11 cellular contexts compared by ENCODE assay signal in the genomic region with DNA sequence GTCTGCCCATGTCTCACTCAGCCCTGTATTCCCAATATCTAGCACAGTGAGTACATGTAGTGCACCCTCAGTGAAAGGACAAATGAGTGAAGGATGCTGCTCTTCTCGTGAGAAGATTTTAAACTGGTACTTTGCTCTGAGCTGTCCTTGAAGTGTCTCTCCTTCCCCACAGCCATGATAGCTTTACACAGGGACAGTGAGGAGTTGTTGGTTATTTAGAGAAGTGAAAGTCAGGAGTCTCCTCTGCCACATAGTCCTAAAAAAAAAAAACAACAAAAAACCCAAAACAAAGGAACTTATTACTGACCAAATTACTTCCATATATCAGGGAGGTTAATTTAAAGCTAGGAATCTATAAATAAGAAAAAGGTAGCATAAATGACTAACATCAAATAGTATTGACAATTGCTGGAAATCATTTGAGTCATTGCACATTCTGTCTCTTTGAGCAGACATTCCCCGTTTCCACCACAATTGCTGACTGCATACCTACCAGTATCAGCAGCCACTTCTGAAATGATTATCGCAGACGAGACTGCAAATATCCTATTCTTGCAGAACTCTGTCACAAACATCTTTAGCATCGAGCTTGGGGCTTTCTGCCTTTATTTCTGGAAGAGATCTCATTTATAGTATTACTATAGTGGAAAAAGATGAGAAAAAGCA.
DNase-seq lines count a peak whose midpoint lies in the region; ATAC-seq and TF ChIP-seq lines count a peak whose summit lies in the region.
"Had no signal": no experiment of that assay in that cellular context is flagged by ENCODE, and none has a peak within 500 bp of the region (broad histone marks: within the 10 kb centered on the region; RNA-seq: fewer than 3 reads in every experiment).

No MANE protein-coding gene starts in this region.

- no peaks in the 10 kb centered on the region for H3K27me3 ChIP-seq in GM06990 (replicated peaks; ENCODE audit: control insufficient read depth, insufficient read depth, low read length)
- H3K27me3 ChIP-seq: SJSA1 had no signal

- H3K9me3 Mint-ChIP-seq in naive B cell: peaks cover 0 to 10% (median 4%) of the 10 kb centered on the region in 7 donors

- H3K4me3 Mint-ChIP-seq in naive B cell: peak overlapping the region in 6 of 8 donors; percentile 22 to 77 (median 38)
- H3K4me3 Mint-ChIP-seq: central memory CD8-positive, alpha-beta T cell had no signal

- H3K27me3 Mint-ChIP-seq in naive B cell: no peaks in the 10 kb centered on the region
- H3K27me3 Mint-ChIP-seq: central memory CD8-positive, alpha-beta T cell had no signal

- DNase-seq in GM06990 (ENCODE audit: extremely low read depth, insufficient read length) (peak; percentile 66), SIG-M5 treated with dmso at 0.1 percent for 504 hours (lab: John Stamatoyannopoulos, UW; ENCODE audit: unreplicated experiment) (peak; percentile 73), naive B cell (no peak), iPS-NIHi11 (ENCODE audit: low spot score) (no peak), NCI-H2227 treated with DMSO at 0.1 percent for 48 hours (lab: John Stamatoyannopoulos, UW) (no peak)
- DNase-seq: kidney glomerular epithelial cell had no signal

- H3K4me3 ChIP-seq in GM06990 (replicated peaks; ENCODE audit: low read depth, low read length): no peak overlapping the region
- H3K4me3 ChIP-seq: SJSA1 had no signal

- peaks cover 0 to 5% of the 10 kb centered on the region in 2 donors for H3K36me3 Mint-ChIP-seq in naive B cell

- H3K4me1 Mint-ChIP-seq in naive B cell: peaks cover 71 to 75% (median 72%) of the 10 kb centered on the region in 3 donors

- TF ChIP-seq CTCF in GM06990 (IDR thresholded peaks at IDR 0.05; ENCODE audit: insufficient read depth, low read length, poor library complexity, severe bottlenecking): no peak

- no peak overlapping the region for H3K27ac Mint-ChIP-seq in naive B cell

- peak; percentile 3 for ATAC-seq in GM21528 (IDR thresholded peaks at IDR 0.05; ENCODE audit: low FRiP score, unreplicated experiment)
- no peak for ATAC-seq in naive B cell (ENCODE audit: low read depth in 2 of 2)
- no peak for ATAC-seq in GM18909 (IDR thresholded peaks at IDR 0.05; ENCODE audit: poor library complexity, unreplicated experiment)
- ATAC-seq in HG03159 (IDR thresholded peaks at IDR 0.05; ENCODE audit: unreplicated experiment): no peak

- H3K36me3 ChIP-seq in GM06990 (ENCODE audit: control insufficient read depth, insufficient read depth, low read length): no peaks in the 10 kb centered on the region
- H3K36me3 ChIP-seq: SJSA1 had no signal

Comparison
In these comparisons a context has a peak if more than half of its experiments do, and no peak if none do; other contexts are left out.
1. DNase-seq: peak in GM06990 (single experiment) and SIG-M5 treated with dmso at 0.1 percent for 504 hours (single experiment); none in naive B cell (single experiment), iPS-NIHi11 (single experiment) and NCI-H2227 treated with DMSO at 0.1 percent for 48 hours (single experiment).